In genomic region chr10:26215534-26215922, GRCh38 we compare ENCODE assay signal across 1 cellular context.
TF ChIP-seq lines count a peak whose summit lies in the region.

No MANE protein-coding gene starts in this region.

TF ChIP-seq in GM23338, 12 proteins besides CTCF, POLR2A, EP300 and RAD21 (continued from another document):
- TF ChIP-seq STAT1 (IDR thresholded peaks at IDR 0.05; ENCODE audit: unreplicated experiment) = no peak
- no peak for TF ChIP-seq NANOG (IDR thresholded peaks at IDR 0.05; ENCODE audit: borderline replicate concordance)
- TF ChIP-seq ZNF331 (CRISPR knock-in tag; IDR thresholded peaks at IDR 0.05; ENCODE audit: low read depth) = no peak
- TF ChIP-seq ZNF462 (CRISPR knock-in tag; IDR thresholded peaks at IDR 0.05) = no peak
- no peak for TF ChIP-seq ZNF114 (CRISPR knock-in tag; IDR thresholded peaks at IDR 0.05)
- no peak for TF ChIP-seq POLR2AphosphoS5 (IDR thresholded peaks at IDR 0.05; ENCODE audit: low read depth)
